Comparison of ENCODE assay signal across 9 cellular contexts in genomic region chrX:24395775-24396174, GRCh38. TPM values are rescaled to one million over a fixed set of nuclear protein-coding genes. Genes with fewer than 3 reads are reported as not detected.
DNase-seq lines count a peak whose midpoint lies in the region; ATAC-seq and TF ChIP-seq lines count a peak whose summit lies in the region.
"Had no signal": no experiment of that assay in that cellular context is flagged by ENCODE, and none has a peak within 500 bp of the region (broad histone marks: within the 10 kb centered on the region; RNA-seq: fewer than 3 reads in every experiment).

No MANE protein-coding gene starts in this region.

- H3K9ac ChIP-seq in mesendoderm (ENCODE audit: low read length): no peak overlapping the region

- no peaks in the 10 kb centered on the region for H3K36me3 Mint-ChIP-seq in activated T-cell treated with anti-CD3 and anti-CD28 coated beads, Interleukin-2, amount 50 U/mL, for 24 hours (ENCODE audit: low read depth)
- no peaks in the 10 kb centered on the region for H3K36me3 Mint-ChIP-seq in effector memory CD8-positive, alpha-beta T cell (ENCODE audit: insufficient read depth)
- H3K36me3 Mint-ChIP-seq in type B pancreatic cell: no peaks in the 10 kb centered on the region
- H3K36me3 Mint-ChIP-seq: natural killer cell treated with Interleukin-12 subunit alpha and Interleukin-12 subunit beta and Interleukin-15 and Interleukin-18, amount 100 ng/mL, for 72 hours had no signal

- no peak overlapping the region for H2BK5ac ChIP-seq in mesendoderm (ENCODE audit: low read length)

- H4K8ac ChIP-seq in mesendoderm (ENCODE audit: low read depth, low read length): no peak overlapping the region

- H3K4me1 ChIP-seq in mesendoderm (ENCODE audit: control insufficient read depth, low read depth, low read length): no peaks in the 10 kb centered on the region

- H3K27ac ChIP-seq in mesendoderm (ENCODE audit: low read depth, low read length): no peak overlapping the region

- H3K4me1 Mint-ChIP-seq in activated T-cell treated with anti-CD3 and anti-CD28 coated beads, Interleukin-2, amount 50 U/mL, for 24 hours (ENCODE audit: low read depth): peaks cover 2% of the 10 kb centered on the region
- H3K4me1 Mint-ChIP-seq in effector memory CD8-positive, alpha-beta T cell (ENCODE audit: low read depth in 2 of 2): no peaks in the 10 kb centered on the region
- H3K4me1 Mint-ChIP-seq in type B pancreatic cell (ENCODE audit: unreplicated experiment): peaks cover 7% of the 10 kb centered on the region

- H3K4me3 Mint-ChIP-seq in activated T-cell treated with anti-CD3 and anti-CD28 coated beads, Interleukin-2, amount 50 U/mL, for 24 hours: no peak overlapping the region
- no peak overlapping the region for H3K4me3 Mint-ChIP-seq in effector memory CD8-positive, alpha-beta T cell
- no peak overlapping the region for H3K4me3 Mint-ChIP-seq in type B pancreatic cell
- H3K4me3 Mint-ChIP-seq: natural killer cell treated with Interleukin-12 subunit alpha and Interleukin-12 subunit beta and Interleukin-15 and Interleukin-18, amount 100 ng/mL, for 72 hours had no signal

- no peak overlapping the region for H2BK120ac ChIP-seq in mesendoderm (ENCODE audit: low read depth, low read length)

- ATAC-seq in HG02885 (IDR thresholded peaks at IDR 0.05; ENCODE audit: poor library complexity, unreplicated experiment): peak; percentile 78
- ATAC-seq in effector memory CD8-positive, alpha-beta T cell (replicated peaks): peak; percentile 85

- H4K5ac ChIP-seq in mesendoderm (ENCODE audit: low read length): no peak overlapping the region

- no peaks in the 10 kb centered on the region for H3K27me3 ChIP-seq in mesendoderm (ENCODE audit: insufficient read depth, low read length, poor library complexity)

- WGBS in mesendoderm (ENCODE audit: extremely low coverage, insufficient coverage, low lambda C conversion rate): no CpG with 5 or more reads among the region's 4 CpGs

- H3K18ac ChIP-seq in mesendoderm (ENCODE audit: low read length): no peak overlapping the region

- H3K4me3 ChIP-seq in WI38 (ENCODE audit: low read depth, low read length): no peak overlapping the region
- no peak overlapping the region for H3K4me3 ChIP-seq in mesendoderm (ENCODE audit: low read length)

- DNase-seq in activated T-cell treated with anti-CD3 and anti-CD28 coated beads for 24 hours (ENCODE audit: low read depth) (peak; percentile 24), NCI-H2171 (lab: John Stamatoyannopoulos, UW) (peak; percentile 24), mesendoderm (peak; percentile 63), type B pancreatic cell (ENCODE audit: extremely low spot score, unreplicated experiment) (no peak)
- no peak for DNase-seq in activated T-cell treated with anti-CD3 and anti-CD28 coated beads, Interleukin-2, amount 50 U/mL, for 24 hours
- peak; percentile 51 to 58 (median 52) for DNase-seq in effector memory CD8-positive, alpha-beta T cell

- H3K23ac ChIP-seq in mesendoderm (ENCODE audit: low read length): no peak overlapping the region

- no peaks in the 10 kb centered on the region for H3K79me2 ChIP-seq in mesendoderm (ENCODE audit: control insufficient read depth, insufficient read depth, low read length)

- H3K9me3 Mint-ChIP-seq in activated T-cell treated with anti-CD3 and anti-CD28 coated beads, Interleukin-2, amount 50 U/mL, for 24 hours: no peaks in the 10 kb centered on the region
- no peaks in the 10 kb centered on the region for H3K9me3 Mint-ChIP-seq in effector memory CD8-positive, alpha-beta T cell
- H3K9me3 Mint-ChIP-seq in type B pancreatic cell: no peaks in the 10 kb centered on the region
- H3K9me3 Mint-ChIP-seq: natural killer cell treated with Interleukin-12 subunit alpha and Interleukin-12 subunit beta and Interleukin-15 and Interleukin-18, amount 100 ng/mL, for 72 hours had no signal

- H3K79me1 ChIP-seq in mesendoderm (ENCODE audit: low read length): no peaks in the 10 kb centered on the region

- H3K27ac Mint-ChIP-seq in activated T-cell treated with anti-CD3 and anti-CD28 coated beads, Interleukin-2, amount 50 U/mL, for 24 hours: no peak overlapping the region
- no peak overlapping the region for H3K27ac Mint-ChIP-seq in effector memory CD8-positive, alpha-beta T cell
- H3K27ac Mint-ChIP-seq in type B pancreatic cell: no peak overlapping the region
- H3K27ac Mint-ChIP-seq: natural killer cell treated with Interleukin-12 subunit alpha and Interleukin-12 subunit beta and Interleukin-15 and Interleukin-18, amount 100 ng/mL, for 72 hours had no signal

- TF ChIP-seq CTCF in WI38 (IDR thresholded peaks at IDR 0.05; ENCODE audit: low read depth, low read length) (peak; percentile 63), type B pancreatic cell (conservative IDR thresholded peaks at IDR 0.05) (peak; percentile 88)

- no peak overlapping the region for H3K56ac ChIP-seq in mesendoderm (ENCODE audit: low read length)

- H3K4me2 ChIP-seq in mesendoderm (ENCODE audit: low read length): no peak overlapping the region

- no peaks in the 10 kb centered on the region for H3K36me3 ChIP-seq in mesendoderm (ENCODE audit: control insufficient read depth, insufficient read depth, low read length)

- H3K4ac ChIP-seq in mesendoderm (ENCODE audit: low read depth, low read length): no peak overlapping the region

- no peak overlapping the region for H2BK15ac ChIP-seq in mesendoderm (replicated peaks; ENCODE audit: low read depth)

- peaks cover 45% of the 10 kb centered on the region for H3K27me3 Mint-ChIP-seq in activated T-cell treated with anti-CD3 and anti-CD28 coated beads, Interleukin-2, amount 50 U/mL, for 24 hours
- peaks cover 18 to 21% of the 10 kb centered on the region in 2 donors for H3K27me3 Mint-ChIP-seq in effector memory CD8-positive, alpha-beta T cell
- H3K27me3 Mint-ChIP-seq in type B pancreatic cell: peaks cover 27% of the 10 kb centered on the region

- no peak overlapping the region for H2AK5ac ChIP-seq in mesendoderm (ENCODE audit: low read length)

RNA-seq across cellular contexts. Expression of gene SUPT20HL1, which starts 35.3 kb away (rescaled TPM):
- not detected for polyA plus RNA-seq in mesendoderm (2013, experiment 1 of 2)
- polyA plus RNA-seq in mesendoderm (2013, experiment 2 of 2): not detected
- total RNA-seq in type B pancreatic cell (ENCODE audit: low replicate concordance): not detected in 2 replicates
- total RNA-seq: natural killer cell treated with Interleukin-12 subunit alpha and Interleukin-12 subunit beta and Interleukin-15 and Interleukin-18, amount 100 ng/mL, for 72 hours had no signal

Comparison
In these comparisons a context has a peak if more than half of its experiments do, and no peak if none do; other contexts are left out.
1. DNase-seq: peak in activated T-cell treated with anti-CD3 and anti-CD28 coated beads for 24 hours (single experiment), NCI-H2171 (single experiment), effector memory CD8-positive, alpha-beta T cell (3 of 3) and mesendoderm (single experiment); none in activated T-cell treated with anti-CD3 and anti-CD28 coated beads, Interleukin-2, amount 50 U/mL, for 24 hours (single experiment) and type B pancreatic cell (single experiment).